9 cellular contexts compared by ENCODE assay signal in the genomic region with DNA sequence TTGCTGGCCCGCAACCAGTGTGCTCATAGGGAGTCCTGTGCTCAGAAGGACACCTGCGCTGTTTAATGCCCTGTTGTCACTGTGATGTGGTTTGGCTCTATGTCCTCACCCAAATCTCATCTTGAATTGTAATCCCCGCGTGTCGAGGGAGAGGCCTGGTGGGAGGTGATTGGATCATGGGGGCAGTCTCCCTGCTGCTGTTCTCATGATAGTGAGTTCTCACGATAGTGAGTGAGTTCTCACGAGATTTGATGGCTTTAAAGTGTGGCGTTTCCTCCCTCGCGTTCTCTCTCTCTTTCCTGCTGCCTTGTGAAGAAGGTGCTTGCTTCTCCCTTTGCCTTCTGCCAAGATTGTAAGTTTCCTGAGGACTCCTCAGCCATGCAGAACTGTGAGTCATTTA.
"Had no signal": no experiment of that assay in that cellular context is flagged by ENCODE, and none has a peak within 500 bp of the region (broad histone marks: within the 10 kb centered on the region; RNA-seq: fewer than 3 reads in every experiment).

No MANE protein-coding gene starts in this region.

- H3K27ac Mint-ChIP-seq: H9, IgD-negative memory B cell had no signal

- FAIRE-seq: H54, HTR-8/SVneo had no signal

- H3K4me1 Mint-ChIP-seq: H9, IgD-negative memory B cell had no signal

- H3K4me3 ChIP-seq: GM23248 had no signal

- H3K9ac ChIP-seq: GM23248 had no signal

- DNase-seq: GM23248, GOT3, H9, HCEC 1CT, Kasumi-1, KG1 had no signal

- H3K4me3 Mint-ChIP-seq: H9, IgD-negative memory B cell had no signal

- H2AFZ ChIP-seq: GM23248 had no signal

- H3K27ac ChIP-seq: GM23248 had no signal
